Comparison of ENCODE assay signal across 24 cellular contexts in genomic region chr7:37225255-37226012, GRCh38.
DNase-seq lines count a peak whose midpoint lies in the region; ATAC-seq, FAIRE-seq and TF ChIP-seq lines count a peak whose summit lies in the region.
"Had no signal": no experiment of that assay in that cellular context is flagged by ENCODE, and none has a peak within 500 bp of the region (broad histone marks: within the 10 kb centered on the region; RNA-seq: fewer than 3 reads in every experiment).

No MANE protein-coding gene starts in this region.

- H3K27ac Mint-ChIP-seq in activated naive CD4-positive, alpha-beta T cell treated with anti-CD3 and anti-CD28 coated beads, Interleukin-2, amount 50 U/mL, for 24 hours = peak overlapping the region; percentile 3
- no peak overlapping the region for H3K27ac Mint-ChIP-seq in activated naive CD4-positive, alpha-beta T cell treated with anti-CD3 and anti-CD28 coated beads, Interleukin-2, amount 50 U/mL, for 72 hours
- H3K27ac Mint-ChIP-seq: CD8-positive, alpha-beta T cell had no signal

- ATAC-seq in activated naive CD4-positive, alpha-beta T cell treated with anti-CD3 and anti-CD28 coated beads, Interleukin-2, amount 50 U/mL, for 72 hours = no peak
- ATAC-seq in GM18867 (IDR thresholded peaks at IDR 0.05; ENCODE audit: unreplicated experiment) = no peak
- ATAC-seq: A549; CD8-positive, alpha-beta T cell had no signal

- FAIRE-seq in endometrium (lab: Jason Lieb, UNC) = peak; percentile 92
- FAIRE-seq: A549, GM12892, GM18507, HTR-8/SVneo had no signal

- H3K27ac ChIP-seq in ascending aorta = no peak overlapping the region
- H3K27ac ChIP-seq: A549, BLaER1, Peyer's patch had no signal

- no peak for TF ChIP-seq CTCF in ascending aorta (IDR thresholded peaks at IDR 0.05)

- H3K4me1 Mint-ChIP-seq in activated naive CD4-positive, alpha-beta T cell treated with anti-CD3 and anti-CD28 coated beads, Interleukin-2, amount 50 U/mL, for 24 hours = peaks cover 20% of the 10 kb centered on the region

- intact Hi-C loops in ascending aorta (cut with DNase I) = no loop called here

- no peaks in the 10 kb centered on the region for H3K9me3 Mint-ChIP-seq in activated naive CD4-positive, alpha-beta T cell treated with anti-CD3 and anti-CD28 coated beads, Interleukin-2, amount 50 U/mL, for 24 hours
- H3K9me3 Mint-ChIP-seq in activated naive CD4-positive, alpha-beta T cell treated with anti-CD3 and anti-CD28 coated beads, Interleukin-2, amount 50 U/mL, for 72 hours = no peaks in the 10 kb centered on the region
- H3K9me3 Mint-ChIP-seq: CD8-positive, alpha-beta T cell had no signal

- no peak overlapping the region for H3K4me3 ChIP-seq in ascending aorta
- H3K4me3 ChIP-seq: A549, BLaER1, MG63, Peyer's patch had no signal

- peaks cover 0 to 5% of the 10 kb centered on the region in 2 donors for H3K36me3 ChIP-seq in ascending aorta
- H3K36me3 ChIP-seq: MG63 had no signal

- H3K4me3 Mint-ChIP-seq in activated naive CD4-positive, alpha-beta T cell treated with anti-CD3 and anti-CD28 coated beads, Interleukin-2, amount 50 U/mL, for 24 hours = no peak overlapping the region
- H3K4me3 Mint-ChIP-seq: CD8-positive, alpha-beta T cell had no signal

- H3K36me3 Mint-ChIP-seq in activated naive CD4-positive, alpha-beta T cell treated with anti-CD3 and anti-CD28 coated beads, Interleukin-2, amount 50 U/mL, for 24 hours = peaks cover 20% of the 10 kb centered on the region
- H3K36me3 Mint-ChIP-seq in activated naive CD4-positive, alpha-beta T cell treated with anti-CD3 and anti-CD28 coated beads, Interleukin-2, amount 50 U/mL, for 72 hours = peaks cover 7 to 12% of the 10 kb centered on the region in 2 donors

- H3K4me1 ChIP-seq in ascending aorta = no peaks in the 10 kb centered on the region
- H3K4me1 ChIP-seq: A549, BLaER1, Peyer's patch had no signal

- H3K27me3 Mint-ChIP-seq in activated naive CD4-positive, alpha-beta T cell treated with anti-CD3 and anti-CD28 coated beads, Interleukin-2, amount 50 U/mL, for 24 hours = no peaks in the 10 kb centered on the region

- DNase-seq in activated naive CD4-positive, alpha-beta T cell treated with anti-CD3 and anti-CD28 coated beads, Interleukin-2, amount 50 U/mL, for 72 hours (ENCODE audit: low spot score in 2 of 2) = no peak
- DNase-seq in NCI-H69 (lab: John Stamatoyannopoulos, UW) (peak; percentile 23), cerebellar nuclear complex (lab: John Stamatoyannopoulos, UW) (no peak), ascending aorta (ENCODE audit: low spot score in 2 of 2) (no peak), globus pallidus (ENCODE audit: low spot score) (no peak)
- DNase-seq: Calu3; CD8-positive, alpha-beta T cell; H7; Kasumi-1; MG63; NCI-H1048; NCI-H1436; NCI-H226; NCI-H524 treated with DMSO at 0.1 percent for 48 hours; Peyer's patch; Right ventricle myocardium superior had no signal

- H3K9me3 ChIP-seq in ascending aorta = no peaks in the 10 kb centered on the region
- H3K9me3 ChIP-seq: A549, BLaER1, MG63, Peyer's patch had no signal

- no peaks in the 10 kb centered on the region for H3K27me3 ChIP-seq in ascending aorta
- H3K27me3 ChIP-seq: BLaER1, MG63, Peyer's patch had no signal
